Comparison of ENCODE assay signal across 13 cellular contexts in genomic region chr16:48188449-48189102, GRCh38. TPM values are rescaled to one million over a fixed set of nuclear protein-coding genes. Genes with fewer than 3 reads are reported as not detected.
DNase-seq lines count a peak whose midpoint lies in the region; ATAC-seq, FAIRE-seq and TF ChIP-seq lines count a peak whose summit lies in the region.
"Had no signal": no experiment of that assay in that cellular context is flagged by ENCODE, and none has a peak within 500 bp of the region (broad histone marks: within the 10 kb centered on the region; RNA-seq: fewer than 3 reads in every experiment).

No MANE protein-coding gene starts in this region.

- H3K9me3 ChIP-seq in CD8-positive, alpha-beta T cell (ENCODE audit: low read length): no peaks in the 10 kb centered on the region
- H3K9me3 ChIP-seq: stomach had no signal

- peak; percentile 50 for ATAC-seq in GM19468 (IDR thresholded peaks at IDR 0.05; ENCODE audit: extremely low read depth, unreplicated experiment)
- peak; percentile 82 for ATAC-seq in HG03280 (IDR thresholded peaks at IDR 0.05; ENCODE audit: unreplicated experiment)
- ATAC-seq in activated T-helper 17 cell treated with anti-CD3 and anti-CD28 coated beads, Interleukin-2, amount 50 U/mL, for 72 hours (replicated peaks): peak; percentile 56
- ATAC-seq in CD8-positive, alpha-beta T cell: no peak

- intact Hi-C loops in head of caudate nucleus (cut with DNase I): no loop called here
- intact Hi-C loops in CD8-positive, alpha-beta T cell (cut with DNase I, micrococcal nuclease): no loop called here

- no peaks in the 10 kb centered on the region for H3K27me3 ChIP-seq in CD8-positive, alpha-beta T cell (ENCODE audit: insufficient read depth, low read length)
- H3K27me3 ChIP-seq: stomach had no signal

- no peaks in the 10 kb centered on the region for H3K4me1 ChIP-seq in CD8-positive, alpha-beta T cell (ENCODE audit: insufficient read depth, low read length)
- H3K4me1 ChIP-seq: stomach had no signal

- H3K27ac ChIP-seq in CD8-positive, alpha-beta T cell (ENCODE audit: low read depth, low read length): no peak overlapping the region

- TF ChIP-seq POLR2A in GM12891 (IDR thresholded peaks at IDR 0.05; ENCODE audit: low read depth, low read length): no peak

- TF ChIP-seq CTCF in CD8-positive, alpha-beta T cell (IDR thresholded peaks at IDR 0.05): no peak

- no peak overlapping the region for H3K4me3 ChIP-seq in CD8-positive, alpha-beta T cell (ENCODE audit: low read depth, low read length)
- H3K4me3 ChIP-seq: stomach had no signal

- no peaks in the 10 kb centered on the region for H3K36me3 ChIP-seq in CD8-positive, alpha-beta T cell (ENCODE audit: insufficient read depth, low read length)
- H3K36me3 ChIP-seq: stomach had no signal

- H3K27ac Mint-ChIP-seq in activated T-helper 17 cell treated with anti-CD3 and anti-CD28 coated beads, Interleukin-2, amount 50 U/mL, for 72 hours: no peak overlapping the region
- no peak overlapping the region for H3K27ac Mint-ChIP-seq in CD8-positive, alpha-beta T cell
- H3K27ac Mint-ChIP-seq in activated CD4-positive, alpha-beta T cell treated with anti-CD3 and anti-CD28 coated beads, Interleukin-2, amount 10 ng/mL, durations not matched to agents 7 days and 5 days: no peak overlapping the region
- H3K27ac Mint-ChIP-seq: T-helper 1 cell treated with Interleukin-12 subunit alpha and Interleukin-12 subunit beta and Interleukin-4 antibody, amounts not matched to agents 30 μg/mL and 1 μg/mL, for 36 hours had no signal

- H3K9me3 Mint-ChIP-seq in activated T-helper 17 cell treated with anti-CD3 and anti-CD28 coated beads, Interleukin-2, amount 50 U/mL, for 72 hours: no peaks in the 10 kb centered on the region
- no peaks in the 10 kb centered on the region for H3K9me3 Mint-ChIP-seq in CD8-positive, alpha-beta T cell
- no peaks in the 10 kb centered on the region for H3K9me3 Mint-ChIP-seq in activated CD4-positive, alpha-beta T cell treated with anti-CD3 and anti-CD28 coated beads, Interleukin-2, amount 10 ng/mL, durations not matched to agents 7 days and 5 days
- H3K9me3 Mint-ChIP-seq: T-helper 1 cell treated with Interleukin-12 subunit alpha and Interleukin-12 subunit beta and Interleukin-4 antibody, amounts not matched to agents 30 μg/mL and 1 μg/mL, for 36 hours had no signal

- DNase-seq in GM12891 (ENCODE audit: insufficient read length, low spot score) (no peak), NCI-H748 treated with DMSO at 0.1 percent for 48 hours (lab: John Stamatoyannopoulos, UW) (no peak), head of caudate nucleus (no peak)
- no peak for DNase-seq in CD8-positive, alpha-beta T cell
- no peak for DNase-seq in activated CD4-positive, alpha-beta T cell treated with anti-CD3 and anti-CD28 coated beads, Interleukin-2, amount 10 ng/mL, durations not matched to agents 7 days and 5 days
- DNase-seq: DMS79 treated with DMSO at 0.1 percent for 48 hours, stomach had no signal

- H3K4me3 Mint-ChIP-seq in activated T-helper 17 cell treated with anti-CD3 and anti-CD28 coated beads, Interleukin-2, amount 50 U/mL, for 72 hours: no peak overlapping the region
- no peak overlapping the region for H3K4me3 Mint-ChIP-seq in CD8-positive, alpha-beta T cell
- no peak overlapping the region for H3K4me3 Mint-ChIP-seq in activated CD4-positive, alpha-beta T cell treated with anti-CD3 and anti-CD28 coated beads, Interleukin-2, amount 10 ng/mL, durations not matched to agents 7 days and 5 days
- H3K4me3 Mint-ChIP-seq: T-helper 1 cell treated with Interleukin-12 subunit alpha and Interleukin-12 subunit beta and Interleukin-4 antibody, amounts not matched to agents 30 μg/mL and 1 μg/mL, for 36 hours had no signal

- POLR2A ChIA-PET in CD8-positive, alpha-beta T cell (lab: Charles Lee): no interaction called here
- POLR2A ChIA-PET in activated CD4-positive, alpha-beta T cell treated with anti-CD3 and anti-CD28 coated beads, Interleukin-2, amount 10 ng/mL, durations not matched to agents 7 days and 5 days (lab: Charles Lee): no interaction called here

- H3K4me1 Mint-ChIP-seq in activated T-helper 17 cell treated with anti-CD3 and anti-CD28 coated beads, Interleukin-2, amount 50 U/mL, for 72 hours: peaks cover 7% of the 10 kb centered on the region
- H3K4me1 Mint-ChIP-seq in CD8-positive, alpha-beta T cell (ENCODE audit: low read depth): no peaks in the 10 kb centered on the region
- peaks cover 20% of the 10 kb centered on the region for H3K4me1 Mint-ChIP-seq in activated CD4-positive, alpha-beta T cell treated with anti-CD3 and anti-CD28 coated beads, Interleukin-2, amount 10 ng/mL, durations not matched to agents 7 days and 5 days

- H3K36me3 Mint-ChIP-seq in activated T-helper 17 cell treated with anti-CD3 and anti-CD28 coated beads, Interleukin-2, amount 50 U/mL, for 72 hours (ENCODE audit: low read depth): no peaks in the 10 kb centered on the region
- no peaks in the 10 kb centered on the region for H3K36me3 Mint-ChIP-seq in CD8-positive, alpha-beta T cell
- H3K36me3 Mint-ChIP-seq in activated CD4-positive, alpha-beta T cell treated with anti-CD3 and anti-CD28 coated beads, Interleukin-2, amount 10 ng/mL, durations not matched to agents 7 days and 5 days (ENCODE audit: low read depth): no peaks in the 10 kb centered on the region

- H3K27me3 Mint-ChIP-seq in activated T-helper 17 cell treated with anti-CD3 and anti-CD28 coated beads, Interleukin-2, amount 50 U/mL, for 72 hours: no peaks in the 10 kb centered on the region
- H3K27me3 Mint-ChIP-seq in CD8-positive, alpha-beta T cell (ENCODE audit: low read depth): no peaks in the 10 kb centered on the region
- peaks cover 3% of the 10 kb centered on the region for H3K27me3 Mint-ChIP-seq in activated CD4-positive, alpha-beta T cell treated with anti-CD3 and anti-CD28 coated beads, Interleukin-2, amount 10 ng/mL, durations not matched to agents 7 days and 5 days

- CTCF ChIA-PET in CD8-positive, alpha-beta T cell (lab: Charles Lee): interaction anchor here (0.7 kb wide), 1 partner anchor 10 kb away, joined by 3 read pairs; no protein-coding TSS in a partner anchor
- CTCF ChIA-PET in activated CD4-positive, alpha-beta T cell treated with anti-CD3 and anti-CD28 coated beads, Interleukin-2, amount 10 ng/mL, durations not matched to agents 7 days and 5 days (lab: Charles Lee): interaction anchor here (0.6 kb wide), 1 partner anchor 1850 kb away, joined by 3 read pairs; no protein-coding TSS in a partner anchor

- peak; percentile 66 for FAIRE-seq in GM12891 (lab: Jason Lieb, UNC)

TF ChIP-seq in GM12891, 5 proteins besides CTCF, POLR2A, EP300 and RAD21:
- TF ChIP-seq POLR2AphosphoS5 (IDR thresholded peaks at IDR 0.05; ENCODE audit: low read depth, low read length) (no peak), SPI1 (IDR thresholded peaks at IDR 0.05; ENCODE audit: low read depth, low read length) (peak; percentile 99)

RNA-seq across cellular contexts. Expression of gene ABCC12, which starts 32.8 kb away (rescaled TPM):
- polyA plus RNA-seq in GM12891 (2012; ENCODE audit: low read depth, missing spikeins): not detected
- total RNA-seq in activated T-helper 17 cell treated with anti-CD3 and anti-CD28 coated beads, Interleukin-2, amount 50 U/mL, for 72 hours: not detected
- total RNA-seq in CD8-positive, alpha-beta T cell: not detected
- total RNA-seq in activated CD4-positive, alpha-beta T cell treated with anti-CD3 and anti-CD28 coated beads, Interleukin-2, amount 10 ng/mL, durations not matched to agents 7 days and 5 days: not detected
- total RNA-seq: fibroblast of villous mesenchyme had no signal
- polyA plus RNA-seq: adipose tissue had no signal

RNA-seq across cellular contexts. Expression of gene LONP2, which starts 55.5 kb away (rescaled TPM):
- polyA plus RNA-seq in GM12891 (2012; ENCODE audit: low read depth, missing spikeins): 25.7 TPM
- total RNA-seq in activated T-helper 17 cell treated with anti-CD3 and anti-CD28 coated beads, Interleukin-2, amount 50 U/mL, for 72 hours: 10 to 100 TPM; 49.7 to 60.6 TPM
- 10 to 100 TPM; 71.8 to 72.1 TPM for total RNA-seq in CD8-positive, alpha-beta T cell
- 10 to 100 TPM; 62.8 to 68.2 TPM for total RNA-seq in activated CD4-positive, alpha-beta T cell treated with anti-CD3 and anti-CD28 coated beads, Interleukin-2, amount 10 ng/mL, durations not matched to agents 7 days and 5 days

RNA-seq across cellular contexts. Expression of gene ABCC11, which starts 58.8 kb away (rescaled TPM):
- polyA plus RNA-seq in GM12891 (2012; ENCODE audit: low read depth, missing spikeins): not detected
- under 1 TPM; 0.19 to 0.24 TPM for total RNA-seq in activated T-helper 17 cell treated with anti-CD3 and anti-CD28 coated beads, Interleukin-2, amount 50 U/mL, for 72 hours
- total RNA-seq in CD8-positive, alpha-beta T cell: under 1 TPM in 1 of 2 experiments, not detected in 1; 0.16 TPM
- total RNA-seq in activated CD4-positive, alpha-beta T cell treated with anti-CD3 and anti-CD28 coated beads, Interleukin-2, amount 10 ng/mL, durations not matched to agents 7 days and 5 days: under 1 TPM in 1 of 2 experiments, not detected in 1; 0.10 TPM
